Comparison of ENCODE assay signal across 13 cellular contexts in the genomic region with DNA sequence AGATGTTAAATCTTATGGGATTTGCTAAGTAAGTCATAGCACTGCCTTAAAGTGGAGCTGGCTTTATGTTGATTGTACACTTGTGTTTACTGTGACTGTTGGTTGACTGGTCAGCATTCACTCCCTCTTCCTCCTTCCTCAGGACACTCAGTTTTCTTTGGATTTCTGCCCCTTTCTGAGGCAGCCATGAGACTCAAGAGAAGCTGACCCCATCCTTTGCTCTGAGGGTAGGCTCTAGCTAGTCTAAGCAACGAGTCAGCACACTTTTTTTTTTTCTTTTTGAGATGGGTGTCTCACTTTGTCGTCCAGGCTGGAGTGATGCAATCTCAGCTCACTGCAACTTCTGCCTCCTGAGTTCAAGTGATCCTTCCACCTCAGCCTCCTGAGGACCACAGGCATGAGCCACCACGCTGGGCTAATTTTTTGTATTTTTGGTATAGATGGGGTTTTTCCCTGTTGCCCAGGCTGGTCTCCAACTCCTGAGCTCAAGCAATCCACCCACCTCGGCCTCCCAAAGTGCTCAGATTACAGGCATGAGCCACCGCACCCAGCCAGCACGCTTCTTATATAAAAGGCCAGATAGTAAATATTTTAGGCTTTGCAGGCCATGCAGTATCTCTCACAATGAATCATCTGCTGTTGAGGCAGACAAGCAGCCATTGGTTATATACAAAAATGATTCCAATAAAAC.
DNase-seq lines count a peak whose midpoint lies in the region; FAIRE-seq and TF ChIP-seq lines count a peak whose summit lies in the region.
"Had no signal": no experiment of that assay in that cellular context is flagged by ENCODE, and none has a peak within 500 bp of the region (broad histone marks: within the 10 kb centered on the region; RNA-seq: fewer than 3 reads in every experiment).

No MANE protein-coding gene starts in this region.

- no peaks in the 10 kb centered on the region for H3K36me3 ChIP-seq in right atrium auricular region
- H3K36me3 ChIP-seq: adrenal gland had no signal

- FAIRE-seq in RCC 7860 (lab: Jason Lieb, UNC) = no peak
- FAIRE-seq: islet of Langerhans had no signal

- POLR2A ChIA-PET in activated CD4-positive, alpha-beta T cell treated with anti-CD3 and anti-CD28 coated beads, Interleukin-2, amount 10 ng/mL, durations not matched to agents 7 days and 5 days (lab: Charles Lee) = no interaction called here

- no peak overlapping the region for H3K27ac ChIP-seq in right atrium auricular region
- H3K27ac ChIP-seq: adrenal gland had no signal

- H3K36me3 Mint-ChIP-seq in activated CD4-positive, alpha-beta T cell treated with anti-CD3 and anti-CD28 coated beads, Interleukin-2, amount 10 ng/mL, durations not matched to agents 7 days and 5 days (ENCODE audit: low read depth) = no peaks in the 10 kb centered on the region

- H3K27me3 ChIP-seq in right atrium auricular region = no peaks in the 10 kb centered on the region
- H3K27me3 ChIP-seq: adrenal gland had no signal

- H3K4me1 ChIP-seq in right atrium auricular region = no peaks in the 10 kb centered on the region
- H3K4me1 ChIP-seq: adrenal gland had no signal

- peak; percentile 55 for DNase-seq in GM03348 (ENCODE audit: low spot score)
- peak; percentile 25 for DNase-seq in RCC 7860 (ENCODE audit: low spot score)
- DNase-seq in epithelial cell of esophagus (ENCODE audit: low read depth) = peak; percentile 22
- DNase-seq in renal cortical epithelial cell (ENCODE audit: low read depth) = peak; percentile 42
- no peak for DNase-seq in T-helper 2 cell
- no peak for DNase-seq in activated CD4-positive, alpha-beta T cell treated with anti-CD3 and anti-CD28 coated beads, Interleukin-2, amount 10 ng/mL, durations not matched to agents 7 days and 5 days
- no peak for DNase-seq in SIG-M5 treated with dmso at 0.1 percent for 504 hours (lab: John Stamatoyannopoulos, UW; ENCODE audit: unreplicated experiment)
- DNase-seq in right atrium auricular region (ENCODE audit: low spot score) = no peak
- DNase-seq: activated CD8-positive, alpha-beta memory T cell treated with anti-CD3 and anti-CD28 coated beads, Interleukin-2, amount 50 U/mL, for 4 hours; adrenal gland; Kasumi-1; right cardiac atrium had no signal

- H3K4me1 Mint-ChIP-seq in activated CD4-positive, alpha-beta T cell treated with anti-CD3 and anti-CD28 coated beads, Interleukin-2, amount 10 ng/mL, durations not matched to agents 7 days and 5 days = peaks cover 7% of the 10 kb centered on the region

- no peaks in the 10 kb centered on the region for H3K27me3 Mint-ChIP-seq in activated CD4-positive, alpha-beta T cell treated with anti-CD3 and anti-CD28 coated beads, Interleukin-2, amount 10 ng/mL, durations not matched to agents 7 days and 5 days

- no peaks in the 10 kb centered on the region for H3K9me3 Mint-ChIP-seq in activated CD4-positive, alpha-beta T cell treated with anti-CD3 and anti-CD28 coated beads, Interleukin-2, amount 10 ng/mL, durations not matched to agents 7 days and 5 days

- no peaks in the 10 kb centered on the region for H3K9me3 ChIP-seq in right atrium auricular region
- H3K9me3 ChIP-seq: adrenal gland had no signal

- no peak overlapping the region for H3K4me3 Mint-ChIP-seq in activated CD4-positive, alpha-beta T cell treated with anti-CD3 and anti-CD28 coated beads, Interleukin-2, amount 10 ng/mL, durations not matched to agents 7 days and 5 days

- H3K4me3 ChIP-seq in epithelial cell of esophagus (ENCODE audit: low read length) = no peak overlapping the region
- no peak overlapping the region for H3K4me3 ChIP-seq in right atrium auricular region
- H3K4me3 ChIP-seq: adrenal gland had no signal

- TF ChIP-seq CTCF in epithelial cell of esophagus (IDR thresholded peaks at IDR 0.05; ENCODE audit: insufficient read depth, low read depth, low read length, missing control alignments) (no peak), right atrium auricular region (IDR thresholded peaks at IDR 0.05) (no peak)

- CTCF ChIA-PET in activated CD4-positive, alpha-beta T cell treated with anti-CD3 and anti-CD28 coated beads, Interleukin-2, amount 10 ng/mL, durations not matched to agents 7 days and 5 days (lab: Charles Lee) = interaction anchor here (0.6 kb wide), 3 partner anchors 15 to 81 kb away, joined by 3 to 5 read pairs (median 3); no protein-coding TSS in a partner anchor

- no peak overlapping the region for H3K27ac Mint-ChIP-seq in activated CD4-positive, alpha-beta T cell treated with anti-CD3 and anti-CD28 coated beads, Interleukin-2, amount 10 ng/mL, durations not matched to agents 7 days and 5 days

Comparison
In these comparisons a context has a peak if more than half of its experiments do, and no peak if none do; other contexts are left out.
1. DNase-seq: peak in GM03348 (single experiment), RCC 7860 (single experiment), epithelial cell of esophagus (single experiment) and renal cortical epithelial cell (single experiment); none in T-helper 2 cell (0 of 5), activated CD4-positive, alpha-beta T cell treated with anti-CD3 and anti-CD28 coated beads, Interleukin-2, amount 10 ng/mL, durations not matched to agents 7 days and 5 days (single experiment), SIG-M5 treated with dmso at 0.1 percent for 504 hours (single experiment) and right atrium auricular region (single experiment).